Comparison of ENCODE assay signal across 11 cellular contexts in the genomic region with DNA sequence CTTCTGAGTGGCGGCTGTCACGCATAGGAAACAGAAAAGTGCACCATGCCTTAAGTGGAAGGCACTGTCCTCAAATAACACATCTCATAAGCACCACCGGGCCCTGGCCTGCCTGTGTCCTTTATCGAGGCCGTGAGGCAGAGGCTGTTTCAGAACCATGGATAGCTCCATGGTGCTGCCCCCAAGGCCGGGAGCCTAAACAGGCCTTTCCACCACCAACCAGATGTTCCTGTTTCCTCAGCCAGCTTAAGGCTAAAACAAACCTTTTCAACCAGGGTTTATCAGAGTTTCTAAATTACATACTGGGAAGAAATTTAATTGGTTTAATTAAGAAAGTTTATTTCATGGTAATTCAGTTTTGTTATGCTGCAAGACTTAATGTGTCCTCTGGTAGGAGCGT.
DNase-seq lines count a peak whose midpoint lies in the region; ATAC-seq and TF ChIP-seq lines count a peak whose summit lies in the region.
"Had no signal": no experiment of that assay in that cellular context is flagged by ENCODE, and none has a peak within 500 bp of the region (broad histone marks: within the 10 kb centered on the region; RNA-seq: fewer than 3 reads in every experiment).

No MANE protein-coding gene starts in this region.

- H3K9me3 ChIP-seq in DND-41 (ENCODE audit: insufficient read depth, low read length, severe bottlenecking) (no peaks in the 10 kb centered on the region), IMR-90 (ENCODE audit: control insufficient read depth, insufficient read depth, low read length) (no peaks in the 10 kb centered on the region), adipocyte (ENCODE audit: control insufficient read depth, low read length) (no peaks in the 10 kb centered on the region)
- H3K9me3 ChIP-seq: vagina had no signal

- POLR2A ChIA-PET in IMR-90 (lab: Charles Lee; ENCODE audit: unreplicated experiment) = no interaction called here

- TF ChIP-seq CTCF in DND-41 (IDR thresholded peaks at IDR 0.05; ENCODE audit: borderline replicate concordance, extremely low read depth, low read length, poor library complexity, severe bottlenecking) = no peak
- TF ChIP-seq CTCF in IMR-90 (conservative IDR thresholded peaks at IDR 0.05; ENCODE audit: low read depth, low read length) = no peak

- intact Hi-C loops in IMR-90 (cut with micrococcal nuclease) = no loop called here

- H2BK20ac ChIP-seq in IMR-90 (ENCODE audit: low read depth, low read length) = no peak overlapping the region

- dilution Hi-C loops in IMR-90 (cut with HindIII; ENCODE audit: low sequenced_read_pairs, unreplicated experiment) = no loop called here

- H2BK120ac ChIP-seq in IMR-90 (ENCODE audit: low read depth, low read length) = no peak overlapping the region

- H3K79me1 ChIP-seq in IMR-90 (ENCODE audit: low read depth in 1 of 2, low read length in 2 of 2) = no peaks in the 10 kb centered on the region

- H2AFZ ChIP-seq in DND-41 (ENCODE audit: low read depth, low read length) (no peak overlapping the region), IMR-90 (replicated peaks; ENCODE audit: low read length, poor library complexity) (no peak overlapping the region)

- DNase-seq in DND-41 (peak; percentile 69), IMR-90 (peak; percentile 17), adipocyte (ENCODE audit: low read depth) (peak; percentile 38), kidney tubule cell (ENCODE audit: low spot score) (peak; percentile 36), NCI-H187 (lab: John Stamatoyannopoulos, UW) (no peak), NCI-H748 treated with DMSO at 0.1 percent for 48 hours (lab: John Stamatoyannopoulos, UW) (no peak)
- no peak for DNase-seq in effector CD8-positive, alpha-beta T cell (lab: John Stamatoyannopoulos, UW)

- BruUV-seq in IMR-90 (replicated peaks; lab: Mats Ljungman, UMichigan) = no TSS peak

- H2AK9ac ChIP-seq in IMR-90 (replicated peaks; ENCODE audit: low read depth, low read length, poor library complexity) = no peak overlapping the region

- H3K4me1 ChIP-seq in DND-41 (ENCODE audit: insufficient read depth, low read length) = peaks cover 10% of the 10 kb centered on the region
- no peaks in the 10 kb centered on the region for H3K4me1 ChIP-seq in IMR-90 (ENCODE audit: control insufficient read depth, insufficient read depth, low read length)
- no peaks in the 10 kb centered on the region for H3K4me1 ChIP-seq in adipocyte (ENCODE audit: control insufficient read depth, insufficient read depth, low read length)
- H3K4me1 ChIP-seq: vagina had no signal

- H2BK15ac ChIP-seq in IMR-90 (ENCODE audit: low read depth, low read length) = no peak overlapping the region

- ATAC-seq in DND-41 (ENCODE audit: insufficient read depth, low read depth) (peak; percentile 97), IMR-90 (ENCODE audit: low read depth) (peak; percentile 65), GM18909 (IDR thresholded peaks at IDR 0.05; ENCODE audit: poor library complexity, unreplicated experiment) (no peak)

- H4K5ac ChIP-seq in IMR-90 (ENCODE audit: low read depth, low read length) = no peak overlapping the region

- H2AK5ac ChIP-seq in IMR-90 (ENCODE audit: low read depth, low read length) = no peak overlapping the region

- no peak overlapping the region for H2BK5ac ChIP-seq in IMR-90 (ENCODE audit: low read depth, low read length, poor library complexity, severe bottlenecking)

- no peaks in the 10 kb centered on the region for H3K27me3 ChIP-seq in DND-41 (ENCODE audit: insufficient read depth, low read length, poor library complexity)
- H3K27me3 ChIP-seq in IMR-90 (ENCODE audit: control insufficient read depth, insufficient read depth, low read length) = no peaks in the 10 kb centered on the region
- H3K27me3 ChIP-seq in adipocyte (replicated peaks; ENCODE audit: control insufficient read depth, insufficient read depth, low read length) = no peaks in the 10 kb centered on the region
- H3K27me3 ChIP-seq: vagina had no signal

- no peaks in the 10 kb centered on the region for H3K79me2 ChIP-seq in DND-41 (ENCODE audit: insufficient read depth, low read length)

- H4K8ac ChIP-seq in IMR-90 (ENCODE audit: low read depth in 2 of 2, low read length in 2 of 2) = no peak overlapping the region

- in situ Hi-C loops in IMR-90 (cut with MboI; ENCODE audit: low sequenced_read_pairs) = no loop called here

- no peak overlapping the region for H3K23ac ChIP-seq in IMR-90 (ENCODE audit: low read depth, low read length)

- H3K18ac ChIP-seq in IMR-90 (ENCODE audit: low read depth, low read length) = no peak overlapping the region

- H3K14ac ChIP-seq in IMR-90 (replicated peaks; ENCODE audit: low read depth, low read length) = no peak overlapping the region

- no peak for TF ChIP-seq POLR2A in IMR-90 (IDR thresholded peaks at IDR 0.05; ENCODE audit: low read depth, low read length)

- no peaks in the 10 kb centered on the region for H4K20me1 ChIP-seq in DND-41 (ENCODE audit: insufficient read depth, low read length)
- H4K20me1 ChIP-seq in IMR-90 (ENCODE audit: insufficient read depth, low read length) = no peaks in the 10 kb centered on the region

- H3K4me3 ChIP-seq in DND-41 (ENCODE audit: low read depth in 1 of 2, low read length in 2 of 2) = no peak overlapping the region
- H3K4me3 ChIP-seq in IMR-90 (ENCODE audit: insufficient read depth, low read depth, low read length) = no peak overlapping the region
- H3K4me3 ChIP-seq in adipocyte (ENCODE audit: low read length) = no peak overlapping the region
- H3K4me3 ChIP-seq: vagina had no signal

- H3K4ac ChIP-seq in IMR-90 (ENCODE audit: low read depth, low read length) = no peak overlapping the region

- no peaks in the 10 kb centered on the region for H3K9me1 ChIP-seq in IMR-90 (ENCODE audit: insufficient read depth, low read length)

- no peaks in the 10 kb centered on the region for H3K36me3 ChIP-seq in DND-41 (ENCODE audit: insufficient read depth, low read length)
- H3K36me3 ChIP-seq in IMR-90 (ENCODE audit: control insufficient read depth, insufficient read depth, low read length) = no peaks in the 10 kb centered on the region
- no peaks in the 10 kb centered on the region for H3K36me3 ChIP-seq in adipocyte (ENCODE audit: control insufficient read depth, insufficient read depth, low read length, severe bottlenecking)
- H3K36me3 ChIP-seq: vagina had no signal

- H3K27ac ChIP-seq in DND-41 (ENCODE audit: low read length) (no peak overlapping the region), IMR-90 (ENCODE audit: insufficient read depth, low read length) (no peak overlapping the region)
- H3K27ac ChIP-seq: HL-60, vagina, VCaP had no signal

- CTCF ChIA-PET in IMR-90 (lab: Yijun Ruan, JAX) = no interaction called here

- 10% methylated on average over 2 of the region's 7 CpGs; no CpG with 5 or more reads in 1 of the 2 experiments for WGBS in IMR-90 (ENCODE audit: extremely low coverage in 2 of 2, insufficient read length in 1 of 2), 2 experiments

- H3K9ac ChIP-seq in DND-41 (ENCODE audit: low read depth, low read length) (no peak overlapping the region), IMR-90 (ENCODE audit: low read depth, low read length) (no peak overlapping the region), adipocyte (ENCODE audit: low read length) (no peak overlapping the region)

- TF ChIP-seq RAD21 in IMR-90 (IDR thresholded peaks at IDR 0.05; ENCODE audit: low read length) = no peak

- no peak overlapping the region for H3K56ac ChIP-seq in IMR-90 (ENCODE audit: extremely low read depth, insufficient read depth, low read length)

- H4K91ac ChIP-seq in IMR-90 (ENCODE audit: insufficient read depth, low read depth, low read length) = no peak overlapping the region

- H3K4me2 ChIP-seq in DND-41 (ENCODE audit: insufficient read depth, low read length) = no peak overlapping the region
- H3K4me2 ChIP-seq in IMR-90 (ENCODE audit: low read depth, low read length) = no peak overlapping the region

TF ChIP-seq in IMR-90, 13 proteins besides CTCF, POLR2A, EP300 and RAD21:
- no peak for TF ChIP-seq MAFK (IDR thresholded peaks at IDR 0.05; ENCODE audit: low read depth, low read length)
- TF ChIP-seq SMC3 (IDR thresholded peaks at IDR 0.05; ENCODE audit: low read depth, low read length) = no peak
- no peak for TF ChIP-seq MXI1 (IDR thresholded peaks at IDR 0.05; ENCODE audit: borderline replicate concordance, low read depth, low read length)
- no peak for TF ChIP-seq MAZ (IDR thresholded peaks at IDR 0.05; ENCODE audit: borderline replicate concordance, low read depth, low read length)
- no peak for TF ChIP-seq BHLHE40 (IDR thresholded peaks at IDR 0.05; ENCODE audit: low read depth, low read length)
- TF ChIP-seq NFE2L2 (IDR thresholded peaks at IDR 0.05; ENCODE audit: low read depth, low read length) = no peak
- TF ChIP-seq FOS (IDR thresholded peaks at IDR 0.05; ENCODE audit: low read depth, low read length) = no peak
- TF ChIP-seq CHD1 (IDR thresholded peaks at IDR 0.05; ENCODE audit: low read depth, low read length) = no peak
- no peak for TF ChIP-seq RFX5 (IDR thresholded peaks at IDR 0.05; ENCODE audit: low read depth, low read length)
- no peak for TF ChIP-seq CEBPB (IDR thresholded peaks at IDR 0.05; ENCODE audit: low read depth, low read length)
- TF ChIP-seq, protein P1, sequence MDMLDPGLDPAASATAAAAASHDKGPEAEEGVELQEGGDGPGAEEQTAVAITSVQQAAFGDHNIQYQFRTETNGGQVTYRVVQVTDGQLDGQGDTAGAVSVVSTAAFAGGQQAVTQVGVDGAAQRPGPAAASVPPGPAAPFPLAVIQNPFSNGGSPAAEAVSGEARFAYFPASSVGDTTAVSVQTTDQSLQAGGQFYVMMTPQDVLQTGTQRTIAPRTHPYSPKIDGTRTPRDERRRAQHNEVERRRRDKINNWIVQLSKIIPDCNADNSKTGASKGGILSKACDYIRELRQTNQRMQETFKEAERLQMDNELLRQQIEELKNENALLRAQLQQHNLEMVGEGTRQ (IDR thresholded peaks at IDR 0.05; ENCODE audit: low read depth, low read length) = no peak
- TF ChIP-seq RCOR1 (IDR thresholded peaks at IDR 0.05; ENCODE audit: insufficient replicate concordance, low read length) = no peak
- TF ChIP-seq, protein P2, sequence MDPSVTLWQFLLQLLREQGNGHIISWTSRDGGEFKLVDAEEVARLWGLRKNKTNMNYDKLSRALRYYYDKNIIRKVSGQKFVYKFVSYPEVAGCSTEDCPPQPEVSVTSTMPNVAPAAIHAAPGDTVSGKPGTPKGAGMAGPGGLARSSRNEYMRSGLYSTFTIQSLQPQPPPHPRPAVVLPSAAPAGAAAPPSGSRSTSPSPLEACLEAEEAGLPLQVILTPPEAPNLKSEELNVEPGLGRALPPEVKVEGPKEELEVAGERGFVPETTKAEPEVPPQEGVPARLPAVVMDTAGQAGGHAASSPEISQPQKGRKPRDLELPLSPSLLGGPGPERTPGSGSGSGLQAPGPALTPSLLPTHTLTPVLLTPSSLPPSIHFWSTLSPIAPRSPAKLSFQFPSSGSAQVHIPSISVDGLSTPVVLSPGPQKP (IDR thresholded peaks at IDR 0.05; ENCODE audit: borderline replicate concordance, low read depth, low read length) = no peak

Comparison
In these comparisons a context has a peak if more than half of its experiments do, and no peak if none do; other contexts are left out.
1. DNase-seq: peak in DND-41 (single experiment), IMR-90 (single experiment), adipocyte (single experiment) and kidney tubule cell (single experiment); none in NCI-H187 (0 of 2), effector CD8-positive, alpha-beta T cell (single experiment) and NCI-H748 treated with DMSO at 0.1 percent for 48 hours (single experiment).